ENCODE assay signal across 25 cellular contexts in genomic region chr11:100098560-100098959, GRCh38.
"Had no signal": no experiment of that assay in that cellular context is flagged by ENCODE, and none has a peak within 500 bp of the region (broad histone marks: within the 10 kb centered on the region; RNA-seq: fewer than 3 reads in every experiment).

No MANE protein-coding gene starts in this region.

- H3K4me1 Mint-ChIP-seq: activated CD8-positive, alpha-beta memory T cell treated with anti-CD3 and anti-CD28 coated beads, Interleukin-2, amount 10 ng/mL, durations not matched to agents 7 days and 5 days; activated naive CD4-positive, alpha-beta T cell treated with anti-CD3 and anti-CD28 coated beads, Interleukin-2, amount 50 U/mL, for 24 hours; central memory CD8-positive, alpha-beta T cell had no signal

- ATAC-seq: activated CD8-positive, alpha-beta memory T cell treated with anti-CD3 and anti-CD28 coated beads, Interleukin-2, amount 10 ng/mL, durations not matched to agents 7 days and 5 days; PC-3; WTC11 had no signal

- H3K36me3 Mint-ChIP-seq: activated CD8-positive, alpha-beta memory T cell treated with anti-CD3 and anti-CD28 coated beads, Interleukin-2, amount 10 ng/mL, durations not matched to agents 7 days and 5 days; activated naive CD4-positive, alpha-beta T cell treated with anti-CD3 and anti-CD28 coated beads, Interleukin-2, amount 50 U/mL, for 24 hours; brain had no signal

- DNase-seq: activated CD4-positive, alpha-beta T cell treated with anti-CD3 and anti-CD28 coated beads for 48 hours; activated CD4-positive, alpha-beta T cell treated with anti-CD3 and anti-CD28 coated beads, Interleukin-2, amount 50 U/mL, for 48 hours; activated CD4-positive, CD25-positive, alpha-beta regulatory T cell treated with anti-CD3 and anti-CD28 coated beads, Interleukin-2, amount 50 U/mL, for 72 hours; activated CD8-positive, alpha-beta memory T cell treated with anti-CD3 and anti-CD28 coated beads, Interleukin-2, amount 10 ng/mL, durations not matched to agents 7 days and 5 days; activated effector memory CD4-positive, alpha-beta T cell treated with Interleukin-2 at 50 U/mL for 16 hours; activated naive CD4-positive, alpha-beta T cell; activated T-cell treated with anti-CD3 and anti-CD28 coated beads, Interleukin-2, amount 50 U/mL, for 24 hours; amniotic stem cell; NCI-H1092; NCI-H1417; NCI-H1930; NCI-H2171; NCI-H2227 treated with DMSO at 0.1 percent for 48 hours; NCI-H510A; NCI-H526 treated with DMSO at 0.1 percent for 48 hours; NCI-H82; NK-92 treated with Interleukin-12 subunit alpha and Interleukin-12 subunit beta, amount 100 ng/mL, for 24 hours; PC-3; SHP77 treated with DMSO at 0.1 percent for 48 hours had no signal

- FAIRE-seq: RCC 7860 had no signal

- H3K27ac Mint-ChIP-seq: activated CD8-positive, alpha-beta memory T cell treated with anti-CD3 and anti-CD28 coated beads, Interleukin-2, amount 10 ng/mL, durations not matched to agents 7 days and 5 days; activated naive CD4-positive, alpha-beta T cell treated with anti-CD3 and anti-CD28 coated beads, Interleukin-2, amount 50 U/mL, for 24 hours; activated T-cell treated with anti-CD3 and anti-CD28 coated beads, Interleukin-2, amount 50 U/mL, for 24 hours; activated T-helper 1 cell treated with anti-CD3 and anti-CD28 coated beads, Interleukin-12 subunit alpha, Interleukin-12 subunit beta, Interleukin-2, Interleukin-4 antibody, amounts not matched to agents 30 ng/mL and 10 ng/mL and 1 ng/mL, durations not matched to agents 14 hours and 24 hours and 36 hours; WTC11 had no signal

- H3K27me3 Mint-ChIP-seq: activated CD8-positive, alpha-beta memory T cell treated with anti-CD3 and anti-CD28 coated beads, Interleukin-2, amount 10 ng/mL, durations not matched to agents 7 days and 5 days; activated naive CD4-positive, alpha-beta T cell treated with anti-CD3 and anti-CD28 coated beads, Interleukin-2, amount 50 U/mL, for 24 hours; activated T-cell treated with anti-CD3 and anti-CD28 coated beads, Interleukin-2, amount 50 U/mL, for 24 hours; brain; central memory CD8-positive, alpha-beta T cell had no signal

- H3K4me3 Mint-ChIP-seq: activated CD8-positive, alpha-beta memory T cell treated with anti-CD3 and anti-CD28 coated beads, Interleukin-2, amount 10 ng/mL, durations not matched to agents 7 days and 5 days; activated naive CD4-positive, alpha-beta T cell treated with anti-CD3 and anti-CD28 coated beads, Interleukin-2, amount 50 U/mL, for 24 hours; activated T-cell treated with anti-CD3 and anti-CD28 coated beads, Interleukin-2, amount 50 U/mL, for 24 hours; activated T-helper 1 cell treated with anti-CD3 and anti-CD28 coated beads, Interleukin-12 subunit alpha, Interleukin-12 subunit beta, Interleukin-2, Interleukin-4 antibody, amounts not matched to agents 30 ng/mL and 10 ng/mL and 1 ng/mL, durations not matched to agents 14 hours and 24 hours and 36 hours; brain; central memory CD8-positive, alpha-beta T cell; WTC11 had no signal
